Comparison of ENCODE assay signal across 20 cellular contexts in genomic region chr6:132147530-132148011, GRCh38.
A peak's percentile ranks its signal among the peaks of the same experiment; 100 is the strongest.
DNase-seq lines count a peak whose midpoint lies in the region; ATAC-seq and TF ChIP-seq lines count a peak whose summit lies in the region.
"Had no signal": no experiment of that assay in that cellular context is flagged by ENCODE, and none has a peak within 500 bp of the region (broad histone marks: within the 10 kb centered on the region; RNA-seq: fewer than 3 reads in every experiment).

No MANE protein-coding gene starts in this region.

- no peaks in the 10 kb centered on the region for H3K27me3 Mint-ChIP-seq in activated CD4-positive, alpha-beta memory T cell treated with anti-CD3 and anti-CD28 coated beads for 36 hours
- H3K27me3 Mint-ChIP-seq in T-helper 17 cell, result peaks cover 9% of the 10 kb centered on the region

- POLR2A ChIA-PET in HEK293 (lab: Yijun Ruan, JAX), result interaction anchor here (1.9 kb wide), 1 partner anchor 196 kb away, joined by 6 read pairs; the partner anchor contains the start of gene CCN2
- POLR2A ChIA-PET in activated CD4-positive, alpha-beta memory T cell treated with anti-CD3 and anti-CD28 coated beads for 36 hours (lab: Charles Lee), result no interaction called here

- H3K27ac ChIP-seq in HEK293 (ENCODE audit: extremely low read depth, low read depth, low read length), result no peak overlapping the region
- no peak overlapping the region for H3K27ac ChIP-seq in body of pancreas
- H3K27ac ChIP-seq: PC-9 had no signal

- H3K27ac Mint-ChIP-seq in activated CD4-positive, alpha-beta memory T cell treated with anti-CD3 and anti-CD28 coated beads for 36 hours, result no peak overlapping the region
- no peak overlapping the region for H3K27ac Mint-ChIP-seq in T-helper 17 cell
- H3K27ac Mint-ChIP-seq: activated naive CD8-positive, alpha-beta T cell treated with anti-CD3 and anti-CD28 coated beads, Interleukin-2, amount 10 ng/mL, durations not matched to agents 7 days and 5 days; CD14-positive monocyte had no signal

- no peaks in the 10 kb centered on the region for H3K9me3 ChIP-seq in HEK293 (ENCODE audit: control insufficient read depth, insufficient read depth, low read depth, low read length)
- H3K9me3 ChIP-seq in body of pancreas, result no peaks in the 10 kb centered on the region
- H3K9me3 ChIP-seq in mucosa of descending colon, result no peaks in the 10 kb centered on the region
- no peaks in the 10 kb centered on the region for H3K9me3 ChIP-seq in T-helper 17 cell (ENCODE audit: control insufficient read depth, low read length, poor library complexity, severe bottlenecking)

- intact Hi-C loops in body of pancreas (cut with DNase I), result no loop called here
- intact Hi-C loops in mucosa of descending colon (cut with DNase I, micrococcal nuclease), result no loop called here
- intact Hi-C loops in activated CD4-positive, alpha-beta memory T cell treated with anti-CD3 and anti-CD28 coated beads for 36 hours (cut with micrococcal nuclease), result no loop called here

- H3K4me1 Mint-ChIP-seq in activated CD4-positive, alpha-beta memory T cell treated with anti-CD3 and anti-CD28 coated beads for 36 hours (ENCODE audit: low read depth), result no peaks in the 10 kb centered on the region
- no peaks in the 10 kb centered on the region for H3K4me1 Mint-ChIP-seq in T-helper 17 cell
- H3K4me1 Mint-ChIP-seq: activated naive CD8-positive, alpha-beta T cell treated with anti-CD3 and anti-CD28 coated beads, Interleukin-2, amount 10 ng/mL, durations not matched to agents 7 days and 5 days; CD14-positive monocyte had no signal

- CTCF ChIA-PET in HEK293 (lab: Yijun Ruan, JAX), result interaction anchor here (1.0 kb wide), 1 partner anchor 224 kb away, joined by 5 read pairs; no protein-coding TSS in a partner anchor
- CTCF ChIA-PET in activated CD4-positive, alpha-beta memory T cell treated with anti-CD3 and anti-CD28 coated beads for 36 hours (lab: Charles Lee), result no interaction called here

- H3K4me3 ChIP-seq in AG09309 (ENCODE audit: control insufficient read depth, low read depth, low read length) (no peak overlapping the region), HEK293 (ENCODE audit: low read depth, low read length) (no peak overlapping the region), body of pancreas (no peak overlapping the region), mucosa of descending colon (no peak overlapping the region)
- H3K4me3 ChIP-seq: PC-9 had no signal

- ATAC-seq in body of pancreas, result peak; percentile 42
- peak; percentile 24 for ATAC-seq in mucosa of descending colon
- no peak for ATAC-seq in T-helper 17 cell

- WGBS in body of pancreas, 2 donors, result 46 to 71% methylated on average over 2 of the region's 2 CpGs

- H3K4me1 ChIP-seq in HEK293 (ENCODE audit: control insufficient read depth, insufficient read depth, low read length) (no peaks in the 10 kb centered on the region), body of pancreas (no peaks in the 10 kb centered on the region), mucosa of descending colon (ENCODE audit: low read depth) (no peaks in the 10 kb centered on the region)

- H3K4me3 Mint-ChIP-seq in activated CD4-positive, alpha-beta memory T cell treated with anti-CD3 and anti-CD28 coated beads for 36 hours, result no peak overlapping the region
- no peak overlapping the region for H3K4me3 Mint-ChIP-seq in T-helper 17 cell
- H3K4me3 Mint-ChIP-seq: activated naive CD8-positive, alpha-beta T cell treated with anti-CD3 and anti-CD28 coated beads, Interleukin-2, amount 10 ng/mL, durations not matched to agents 7 days and 5 days; CD14-positive monocyte had no signal

- no peaks in the 10 kb centered on the region for H3K9me3 Mint-ChIP-seq in activated CD4-positive, alpha-beta memory T cell treated with anti-CD3 and anti-CD28 coated beads for 36 hours
- H3K9me3 Mint-ChIP-seq: activated naive CD8-positive, alpha-beta T cell treated with anti-CD3 and anti-CD28 coated beads, Interleukin-2, amount 10 ng/mL, durations not matched to agents 7 days and 5 days had no signal

- TF ChIP-seq CTCF in AG09309 (IDR thresholded peaks at IDR 0.05; ENCODE audit: control insufficient read depth, insufficient read depth, low read depth, low read length, missing control alignments), result no peak
- TF ChIP-seq CTCF in HEK293 (tag by site-specific recombination; IDR thresholded peaks at IDR 0.05), result no peak
- TF ChIP-seq CTCF in body of pancreas (IDR thresholded peaks at IDR 0.05), result no peak
- TF ChIP-seq CTCF in mucosa of descending colon (IDR thresholded peaks at IDR 0.05), result no peak

- no peak for TF ChIP-seq POLR2A in body of pancreas (IDR thresholded peaks at IDR 0.05)

- H3K36me3 ChIP-seq in HEK293 (ENCODE audit: control insufficient read depth in 2 of 2, insufficient read depth in 1 of 2, low read length in 2 of 2), result no peaks in the 10 kb centered on the region
- H3K36me3 ChIP-seq in body of pancreas (replicated peaks in 1 of 2; ENCODE audit: insufficient read depth in 1 of 2, low read depth in 2 of 2), result no peaks in the 10 kb centered on the region
- no peaks in the 10 kb centered on the region for H3K36me3 ChIP-seq in mucosa of descending colon (ENCODE audit: low read depth)

- H3K36me3 Mint-ChIP-seq in activated CD4-positive, alpha-beta memory T cell treated with anti-CD3 and anti-CD28 coated beads for 36 hours, result no peaks in the 10 kb centered on the region
- no peaks in the 10 kb centered on the region for H3K36me3 Mint-ChIP-seq in T-helper 17 cell (ENCODE audit: low read depth)
- H3K36me3 Mint-ChIP-seq: activated naive CD8-positive, alpha-beta T cell treated with anti-CD3 and anti-CD28 coated beads, Interleukin-2, amount 10 ng/mL, durations not matched to agents 7 days and 5 days; CD14-positive monocyte had no signal

- H3K27me3 ChIP-seq in body of pancreas, result no peaks in the 10 kb centered on the region

- peak; percentile 100 for DNase-seq in AG09309 (ENCODE audit: low read depth)
- no peak for DNase-seq in body of pancreas
- DNase-seq in mucosa of descending colon, result no peak
- no peak for DNase-seq in activated naive CD4-positive, alpha-beta T cell treated with anti-CD3 and anti-CD28 coated beads, Interleukin-2, amount 50 U/mL, for 16 hours
- DNase-seq in activated CD4-positive, alpha-beta memory T cell treated with anti-CD3 and anti-CD28 coated beads for 36 hours, result no peak
- no peak for DNase-seq in T-helper 17 cell
- DNase-seq in midbrain (lab: John Stamatoyannopoulos, UW), result no peak
- DNase-seq: activated CD4-positive, CD25-positive, alpha-beta regulatory T cell treated with anti-CD3 and anti-CD28 coated beads, Interleukin-2, amount 50 U/mL, for 72 hours; activated naive CD8-positive, alpha-beta T cell treated with anti-CD3 and anti-CD28 coated beads, Interleukin-2, amount 10 ng/mL, durations not matched to agents 7 days and 5 days; cortex of kidney; DND-41; foreskin melanocyte; Karpas-422; NCI-H187; NCI-H526; PC-9; stimulated activated CD4-positive, alpha-beta T cell treated with anti-CD3 and anti-CD28 coated beads, Interleukin-1b, Interleukin-23, amount 100 ng/mL, for 48 hours; trophoblast cell had no signal

TF ChIP-seq in HEK293, 187 proteins besides CTCF, POLR2A, EP300 and RAD21:
- TF ChIP-seq FEZF1 (tag by site-specific recombination; IDR thresholded peaks at IDR 0.05) (no peak), ATF2 (tag by site-specific recombination; IDR thresholded peaks at IDR 0.05; ENCODE audit: low read depth) (peak; percentile 63), AEBP2 (tag by site-specific recombination; IDR thresholded peaks at IDR 0.05; ENCODE audit: borderline replicate concordance) (no peak)
TF ChIP-seq in HEK293: peak in this region for 1.
